18 cellular contexts compared by ENCODE assay signal in genomic region chr1:155043793-155044192, GRCh38. TPM values are rescaled to one million over a fixed set of nuclear protein-coding genes. Genes with fewer than 3 reads are reported as not detected.
DNase-seq lines count a peak whose midpoint lies in the region; TF ChIP-seq lines count a peak whose summit lies in the region.
"Had no signal": no experiment of that assay in that cellular context is flagged by ENCODE, and none has a peak within 500 bp of the region (broad histone marks: within the 10 kb centered on the region; RNA-seq: fewer than 3 reads in every experiment).

No MANE protein-coding gene starts in this region.

- H3K4me1 ChIP-seq in BLaER1: peaks cover 61% of the 10 kb centered on the region
- H3K4me1 ChIP-seq in Peyer's patch: peaks cover 3 to 26% (median 10%) of the 10 kb centered on the region in 4 donors
- H3K4me1 ChIP-seq in hepatocyte (ENCODE audit: insufficient read depth): peaks cover 3% of the 10 kb centered on the region
- peaks cover 0 to 4% of the 10 kb centered on the region in 2 donors for H3K4me1 ChIP-seq in muscle layer of duodenum (ENCODE audit: control insufficient read depth in 1 of 2, insufficient read depth in 2 of 2, low read length in 2 of 2)

- H4K20me1 ChIP-seq in BLaER1: no peaks in the 10 kb centered on the region
- no peaks in the 10 kb centered on the region for H4K20me1 ChIP-seq in hepatocyte (ENCODE audit: insufficient read depth, poor library complexity, severe bottlenecking)

- H3K9me3 ChIP-seq in BLaER1 (no peaks in the 10 kb centered on the region), Peyer's patch (no peaks in the 10 kb centered on the region), hepatocyte (ENCODE audit: low read depth) (no peaks in the 10 kb centered on the region), muscle layer of duodenum (ENCODE audit: control insufficient read depth in 1 of 2, low read length in 2 of 2) (no peaks in the 10 kb centered on the region)

- H3K79me2 ChIP-seq in hepatocyte: no peaks in the 10 kb centered on the region

- 76% methylated on average over 3 of the region's 3 CpGs for WGBS in hepatocyte (ENCODE audit: low lambda C conversion rate, missing lambda C conversion rate)

- no peak overlapping the region for H3K27ac ChIP-seq in BLaER1
- peak overlapping the region in 3 of 4 donors; percentile 74 to 93 (median 78) for H3K27ac ChIP-seq in Peyer's patch
- H3K27ac ChIP-seq in hepatocyte: peak overlapping the region; percentile 26
- peak overlapping the region; percentile 82 for H3K27ac ChIP-seq in muscle layer of duodenum (ENCODE audit: low read length)

- TF ChIP-seq CTCF in Peyer's patch (IDR thresholded peaks at IDR 0.05) (peak in 3 of 6 experiments; percentile 23 to 37 (median 27)), hepatocyte (IDR thresholded peaks at IDR 0.05; ENCODE audit: poor library complexity) (no peak)

- H3K27me3 ChIP-seq in BLaER1: no peaks in the 10 kb centered on the region
- no peaks in the 10 kb centered on the region for H3K27me3 ChIP-seq in Peyer's patch
- no peaks in the 10 kb centered on the region for H3K27me3 ChIP-seq in hepatocyte
- H3K27me3 ChIP-seq in muscle layer of duodenum (ENCODE audit: low read depth, low read length): no peaks in the 10 kb centered on the region

- TF ChIP-seq POLR2A in Peyer's patch (IDR thresholded peaks at IDR 0.05): peak; percentile 7 to 52

- no peak overlapping the region for H2AFZ ChIP-seq in hepatocyte
- H2AFZ ChIP-seq: GM23338 had no signal

- DNase-seq in Peyer's patch (peak in 2 of 3 donors; percentile 72 to 77), hepatocyte (ENCODE audit: low spot score) (no peak), H4 (ENCODE audit: low spot score) (no peak), DMS 273 (lab: John Stamatoyannopoulos, UW; ENCODE audit: unreplicated experiment) (no peak)
- no peak for DNase-seq in stimulated activated CD4-positive, alpha-beta T cell treated with anti-CD3 and anti-CD28 coated beads, Interleukin-12 subunit alpha, Interleukin-12 subunit beta, amount 100 ng/mL, for 4 hours
- no peak for DNase-seq in effector CD8-positive, alpha-beta T cell (lab: John Stamatoyannopoulos, UW)
- DNase-seq: CD8-positive, alpha-beta memory T cell; DMS 273 treated with DMSO at 0.1 percent for 48 hours; HFFc6; KBM-7; NCI-H1105; NCI-H1694 treated with DMSO at 0.1 percent for 48 hours; SHP77 treated with DMSO at 0.1 percent for 48 hours had no signal

- no peaks in the 10 kb centered on the region for H3K9me2 ChIP-seq in hepatocyte (replicated peaks; ENCODE audit: insufficient read depth)

- H3K4me2 ChIP-seq in BLaER1 (peak overlapping the region; percentile 59), hepatocyte (no peak overlapping the region)
- H3K4me2 ChIP-seq: GM23338 had no signal

- no peaks in the 10 kb centered on the region for H3K36me3 ChIP-seq in BLaER1
- no peaks in the 10 kb centered on the region for H3K36me3 ChIP-seq in Peyer's patch
- no peaks in the 10 kb centered on the region for H3K36me3 ChIP-seq in hepatocyte (replicated peaks; ENCODE audit: insufficient read depth, low read depth)
- no peaks in the 10 kb centered on the region for H3K36me3 ChIP-seq in muscle layer of duodenum (ENCODE audit: control insufficient read depth in 1 of 2, insufficient read depth in 2 of 2, low read length in 2 of 2)

- no peak overlapping the region for H3K9ac ChIP-seq in BLaER1

- H3K4me3 ChIP-seq in BLaER1 (no peak overlapping the region), Peyer's patch (no peak overlapping the region), hepatocyte (no peak overlapping the region), muscle layer of duodenum (ENCODE audit: low read depth in 1 of 2, low read length in 2 of 2) (no peak overlapping the region)
- H3K4me3 ChIP-seq: GM23338 had no signal

RNA-seq across cellular contexts. Expression of gene ADAM15, which starts 7.3 kb away (rescaled TPM):
- total RNA-seq in Peyer's patch: 100 to 1,000 TPM; 111 to 191 (median 126) TPM
- total RNA-seq in hepatocyte: 44.8 and 55.7 TPM in 2 replicates
- 108 and 117 TPM in 2 replicates for polyA plus RNA-seq in hepatocyte
- 51.8 and 64.3 TPM in 2 replicates for total RNA-seq in H4 (2014; rRNA removed; shearing (Covaris generic))

RNA-seq across cellular contexts. Expression of gene DCST1, which starts 10.2 kb away (rescaled TPM):
- total RNA-seq in Peyer's patch: 1 to 10 TPM in 1 of 4 donors, under 1 TPM in 1, not detected in 2; 0.88 to 2.7 TPM
- total RNA-seq in hepatocyte: 0.60 TPM in 1 of 2 replicates, not detected in the other
- 0.12 TPM in 1 of 2 replicates, not detected in the other for polyA plus RNA-seq in hepatocyte
- total RNA-seq in H4 (2014; rRNA removed; shearing (Covaris generic)): not detected in 2 replicates
- total RNA-seq: B cell; CD8-positive, alpha-beta memory T cell; GM23338; HFFc6; M059J had no signal
- polyA plus RNA-seq: CD8-positive, alpha-beta memory T cell; GM23338 had no signal

RNA-seq across cellular contexts. Expression of gene DCST2, which starts 10.2 kb away (rescaled TPM):
- 10 to 100 TPM in 1 of 4 donors, 1 to 10 TPM in 3; 1.7 to 12.5 (median 5.3) TPM for total RNA-seq in Peyer's patch
- 0.04 and 1.6 TPM in 2 replicates for total RNA-seq in hepatocyte
- 0.40 and 0.47 TPM in 2 replicates for polyA plus RNA-seq in hepatocyte
- total RNA-seq in H4 (2014; rRNA removed; shearing (Covaris generic)): not detected in 2 replicates
- total RNA-seq: GM23338, M059J had no signal
- polyA plus RNA-seq: CD8-positive, alpha-beta memory T cell had no signal

RNA-seq across cellular contexts. Expression of gene EFNA4, which starts 19.7 kb away (rescaled TPM):
- total RNA-seq in Peyer's patch: 10 to 100 TPM in 3 of 4 donors, 1 to 10 TPM in 1; 2.5 to 39.6 (median 18.2) TPM
- 20.5 and 21.3 TPM in 2 replicates for total RNA-seq in hepatocyte
- 16.3 and 18.1 TPM in 2 replicates for polyA plus RNA-seq in hepatocyte
- total RNA-seq in H4 (2014; rRNA removed; shearing (Covaris generic)): 24.4 and 26.9 TPM in 2 replicates

RNA-seq across cellular contexts. Expression of gene EFNA3, which starts 34.8 kb away (rescaled TPM):
- total RNA-seq in Peyer's patch: 1 to 10 TPM; 2.3 to 8.7 (median 5.3) TPM
- total RNA-seq in hepatocyte: 4.0 and 5.5 TPM in 2 replicates
- polyA plus RNA-seq in hepatocyte: 10.3 and 13.1 TPM in 2 replicates
- total RNA-seq in H4 (2014; rRNA removed; shearing (Covaris generic)): 7.5 and 9.5 TPM in 2 replicates

Comparison
In these comparisons a context has a peak if more than half of its experiments do, and no peak if none do; other contexts are left out.
1. DNase-seq: peak in Peyer's patch (2 of 3); none in hepatocyte (single experiment), H4 (single experiment), stimulated activated CD4-positive, alpha-beta T cell treated with anti-CD3 and anti-CD28 coated beads, Interleukin-12 subunit alpha, Interleukin-12 subunit beta, amount 100 ng/mL, for 4 hours (single experiment), DMS 273 (single experiment) and effector CD8-positive, alpha-beta T cell (single experiment).